In the genomic region with DNA sequence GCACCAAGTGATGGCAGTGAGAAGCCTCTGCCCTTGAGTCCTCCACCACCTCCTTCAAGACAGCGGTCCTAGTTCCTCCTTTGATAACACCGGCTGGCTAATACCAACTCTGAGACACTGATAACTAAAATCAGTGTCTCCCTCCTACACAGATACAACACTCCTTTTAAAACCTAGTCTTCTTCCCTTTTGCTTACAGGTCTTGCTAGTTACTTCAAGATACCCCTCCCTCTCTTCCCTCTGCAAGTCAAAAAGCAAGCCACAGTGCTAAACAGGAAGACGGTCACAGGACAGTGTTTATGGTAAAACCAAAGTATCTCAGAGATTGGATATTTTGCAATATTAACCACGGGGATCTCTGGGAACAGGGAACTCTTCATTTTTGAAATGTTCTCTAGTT, we compare ENCODE assay signal across 11 cellular contexts. TPM values are rescaled to one million over a fixed set of nuclear protein-coding genes. Genes with fewer than 3 reads are reported as not detected.
DNase-seq lines count a peak whose midpoint lies in the region; ATAC-seq, FAIRE-seq and TF ChIP-seq lines count a peak whose summit lies in the region.
"Had no signal": no experiment of that assay in that cellular context is flagged by ENCODE, and none has a peak within 500 bp of the region (broad histone marks: within the 10 kb centered on the region; RNA-seq: fewer than 3 reads in every experiment).

No MANE protein-coding gene starts in this region.

- intact Hi-C loops in tibial artery (cut with DNase I; ENCODE audit: low total_unique reads): no loop called here

- no peak overlapping the region for H3K4me3 ChIP-seq in tibial artery

- no peak overlapping the region for H3K27ac ChIP-seq in tibial artery
- H3K27ac ChIP-seq: parathyroid adenoma had no signal

- no peak for ATAC-seq in activated naive CD4-positive, alpha-beta T cell treated with anti-CD3 and anti-CD28 coated beads, Interleukin-2, amount 50 U/mL, for 72 hours
- no peak for ATAC-seq in GM18868 (IDR thresholded peaks at IDR 0.05; ENCODE audit: unreplicated experiment)

- H3K36me3 Mint-ChIP-seq in activated naive CD4-positive, alpha-beta T cell treated with anti-CD3 and anti-CD28 coated beads, Interleukin-2, amount 50 U/mL, for 72 hours: peaks cover 2 to 14% of the 10 kb centered on the region in 2 donors

- H3K27ac Mint-ChIP-seq in activated naive CD4-positive, alpha-beta T cell treated with anti-CD3 and anti-CD28 coated beads, Interleukin-2, amount 50 U/mL, for 72 hours: peak overlapping the region; percentile 13 to 17

- no peaks in the 10 kb centered on the region for H3K9me3 ChIP-seq in tibial artery

- TF ChIP-seq CTCF in tibial artery (IDR thresholded peaks at IDR 0.05): no peak
- no peak for TF ChIP-seq CTCF in D721Med (IDR thresholded peaks at IDR 0.05; ENCODE audit: insufficient read depth, missing control alignments)

- H3K27me3 ChIP-seq in tibial artery: no peaks in the 10 kb centered on the region

- peaks cover 20 to 32% (median 21%) of the 10 kb centered on the region in 3 donors for H3K36me3 ChIP-seq in tibial artery

- FAIRE-seq in D721Med (lab: Jason Lieb, UNC): no peak

- H3K4me1 ChIP-seq in tibial artery: peaks cover 0 to 13% (median 4%) of the 10 kb centered on the region in 4 donors

- DNase-seq in AML-193 (lab: John Stamatoyannopoulos, UW): peak; percentile 9 to 28
- DNase-seq in HCEC 1CT: peak; percentile 38
- no peak for DNase-seq in activated naive CD4-positive, alpha-beta T cell treated with anti-CD3 and anti-CD28 coated beads, Interleukin-2, amount 50 U/mL, for 72 hours (ENCODE audit: low spot score in 2 of 2)
- DNase-seq in midbrain (lab: John Stamatoyannopoulos, UW): peak; percentile 5
- no peak for DNase-seq in tibial artery
- DNase-seq in D721Med (ENCODE audit: insufficient read length, low spot score): no peak
- no peak for DNase-seq in COR-L47 (lab: John Stamatoyannopoulos, UW)
- DNase-seq: DMS79 treated with DMSO at 0.1 percent for 48 hours, NCI-H2081 had no signal

- H3K9me3 Mint-ChIP-seq in activated naive CD4-positive, alpha-beta T cell treated with anti-CD3 and anti-CD28 coated beads, Interleukin-2, amount 50 U/mL, for 72 hours: no peaks in the 10 kb centered on the region

RNA-seq across cellular contexts. Expression of gene AKR1B1, which starts 4.6 kb away (rescaled TPM):
- 100 to 1,000 TPM; 104 to 144 TPM for total RNA-seq in activated naive CD4-positive, alpha-beta T cell treated with anti-CD3 and anti-CD28 coated beads, Interleukin-2, amount 50 U/mL, for 72 hours

Comparison
In these comparisons a context has a peak if more than half of its experiments do, and no peak if none do; other contexts are left out.
1. DNase-seq: peak in AML-193 (2 of 2), HCEC 1CT (single experiment) and midbrain (single experiment); none in activated naive CD4-positive, alpha-beta T cell treated with anti-CD3 and anti-CD28 coated beads, Interleukin-2, amount 50 U/mL, for 72 hours (0 of 2), tibial artery (0 of 2), D721Med (single experiment) and COR-L47 (single experiment).